2 cellular contexts compared by ENCODE assay signal in the genomic region with DNA sequence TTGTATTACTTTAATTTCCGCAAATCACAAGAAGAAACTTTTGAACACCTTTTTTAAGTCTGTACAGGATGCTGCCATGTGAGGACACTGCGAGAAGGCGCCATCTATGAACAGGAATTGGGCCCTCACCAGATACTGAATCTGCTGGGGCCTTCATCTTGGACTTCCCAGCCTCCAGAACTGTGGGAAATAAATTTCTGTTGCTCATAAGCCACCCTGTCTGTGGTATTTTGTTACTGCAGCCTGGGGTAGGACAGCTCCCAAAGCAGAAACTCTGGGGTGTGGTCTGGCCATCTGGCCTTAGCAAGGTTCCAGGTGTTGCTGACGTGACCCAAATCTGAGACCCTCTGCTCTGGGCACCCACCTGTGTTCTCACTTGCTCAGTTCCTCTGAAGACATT.
TF ChIP-seq lines count a peak whose summit lies in the region.

No MANE protein-coding gene starts in this region.

TF ChIP-seq in GM23338, 12 proteins besides CTCF, POLR2A, EP300 and RAD21 (continued from another document and continues in another):
- TF ChIP-seq, protein P1, sequence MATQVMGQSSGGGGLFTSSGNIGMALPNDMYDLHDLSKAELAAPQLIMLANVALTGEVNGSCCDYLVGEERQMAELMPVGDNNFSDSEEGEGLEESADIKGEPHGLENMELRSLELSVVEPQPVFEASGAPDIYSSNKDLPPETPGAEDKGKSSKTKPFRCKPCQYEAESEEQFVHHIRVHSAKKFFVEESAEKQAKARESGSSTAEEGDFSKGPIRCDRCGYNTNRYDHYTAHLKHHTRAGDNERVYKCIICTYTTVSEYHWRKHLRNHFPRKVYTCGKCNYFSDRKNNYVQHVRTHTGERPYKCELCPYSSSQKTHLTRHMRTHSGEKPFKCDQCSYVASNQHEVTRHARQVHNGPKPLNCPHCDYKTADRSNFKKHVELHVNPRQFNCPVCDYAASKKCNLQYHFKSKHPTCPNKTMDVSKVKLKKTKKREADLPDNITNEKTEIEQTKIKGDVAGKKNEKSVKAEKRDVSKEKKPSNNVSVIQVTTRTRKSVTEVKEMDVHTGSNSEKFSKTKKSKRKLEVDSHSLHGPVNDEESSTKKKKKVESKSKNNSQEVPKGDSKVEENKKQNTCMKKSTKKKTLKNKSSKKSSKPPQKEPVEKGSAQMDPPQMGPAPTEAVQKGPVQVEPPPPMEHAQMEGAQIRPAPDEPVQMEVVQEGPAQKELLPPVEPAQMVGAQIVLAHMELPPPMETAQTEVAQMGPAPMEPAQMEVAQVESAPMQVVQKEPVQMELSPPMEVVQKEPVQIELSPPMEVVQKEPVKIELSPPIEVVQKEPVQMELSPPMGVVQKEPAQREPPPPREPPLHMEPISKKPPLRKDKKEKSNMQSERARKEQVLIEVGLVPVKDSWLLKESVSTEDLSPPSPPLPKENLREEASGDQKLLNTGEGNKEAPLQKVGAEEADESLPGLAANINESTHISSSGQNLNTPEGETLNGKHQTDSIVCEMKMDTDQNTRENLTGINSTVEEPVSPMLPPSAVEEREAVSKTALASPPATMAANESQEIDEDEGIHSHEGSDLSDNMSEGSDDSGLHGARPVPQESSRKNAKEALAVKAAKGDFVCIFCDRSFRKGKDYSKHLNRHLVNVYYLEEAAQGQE (IDR thresholded peaks at IDR 0.05; ENCODE audit: unreplicated experiment), result no peak
- TF ChIP-seq JUNB (IDR thresholded peaks at IDR 0.05; ENCODE audit: unreplicated experiment) (no peak), POLR2AphosphoS5 (IDR thresholded peaks at IDR 0.05; ENCODE audit: low read depth) (no peak), NANOG (IDR thresholded peaks at IDR 0.05; ENCODE audit: borderline replicate concordance) (no peak), ZNF331 (CRISPR knock-in tag; IDR thresholded peaks at IDR 0.05; ENCODE audit: low read depth) (no peak), ZNF114 (CRISPR knock-in tag; IDR thresholded peaks at IDR 0.05) (no peak), EZH2 (IDR thresholded peaks at IDR 0.05; ENCODE audit: low read depth, unreplicated experiment) (no peak), STAT1 (IDR thresholded peaks at IDR 0.05; ENCODE audit: unreplicated experiment) (no peak)
- TF ChIP-seq, protein P2, sequence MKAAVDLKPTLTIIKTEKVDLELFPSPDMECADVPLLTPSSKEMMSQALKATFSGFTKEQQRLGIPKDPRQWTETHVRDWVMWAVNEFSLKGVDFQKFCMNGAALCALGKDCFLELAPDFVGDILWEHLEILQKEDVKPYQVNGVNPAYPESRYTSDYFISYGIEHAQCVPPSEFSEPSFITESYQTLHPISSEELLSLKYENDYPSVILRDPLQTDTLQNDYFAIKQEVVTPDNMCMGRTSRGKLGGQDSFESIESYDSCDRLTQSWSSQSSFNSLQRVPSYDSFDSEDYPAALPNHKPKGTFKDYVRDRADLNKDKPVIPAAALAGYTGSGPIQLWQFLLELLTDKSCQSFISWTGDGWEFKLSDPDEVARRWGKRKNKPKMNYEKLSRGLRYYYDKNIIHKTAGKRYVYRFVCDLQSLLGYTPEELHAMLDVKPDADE (IDR thresholded peaks at IDR 0.05), result no peak
- TF ChIP-seq, protein P3, sequence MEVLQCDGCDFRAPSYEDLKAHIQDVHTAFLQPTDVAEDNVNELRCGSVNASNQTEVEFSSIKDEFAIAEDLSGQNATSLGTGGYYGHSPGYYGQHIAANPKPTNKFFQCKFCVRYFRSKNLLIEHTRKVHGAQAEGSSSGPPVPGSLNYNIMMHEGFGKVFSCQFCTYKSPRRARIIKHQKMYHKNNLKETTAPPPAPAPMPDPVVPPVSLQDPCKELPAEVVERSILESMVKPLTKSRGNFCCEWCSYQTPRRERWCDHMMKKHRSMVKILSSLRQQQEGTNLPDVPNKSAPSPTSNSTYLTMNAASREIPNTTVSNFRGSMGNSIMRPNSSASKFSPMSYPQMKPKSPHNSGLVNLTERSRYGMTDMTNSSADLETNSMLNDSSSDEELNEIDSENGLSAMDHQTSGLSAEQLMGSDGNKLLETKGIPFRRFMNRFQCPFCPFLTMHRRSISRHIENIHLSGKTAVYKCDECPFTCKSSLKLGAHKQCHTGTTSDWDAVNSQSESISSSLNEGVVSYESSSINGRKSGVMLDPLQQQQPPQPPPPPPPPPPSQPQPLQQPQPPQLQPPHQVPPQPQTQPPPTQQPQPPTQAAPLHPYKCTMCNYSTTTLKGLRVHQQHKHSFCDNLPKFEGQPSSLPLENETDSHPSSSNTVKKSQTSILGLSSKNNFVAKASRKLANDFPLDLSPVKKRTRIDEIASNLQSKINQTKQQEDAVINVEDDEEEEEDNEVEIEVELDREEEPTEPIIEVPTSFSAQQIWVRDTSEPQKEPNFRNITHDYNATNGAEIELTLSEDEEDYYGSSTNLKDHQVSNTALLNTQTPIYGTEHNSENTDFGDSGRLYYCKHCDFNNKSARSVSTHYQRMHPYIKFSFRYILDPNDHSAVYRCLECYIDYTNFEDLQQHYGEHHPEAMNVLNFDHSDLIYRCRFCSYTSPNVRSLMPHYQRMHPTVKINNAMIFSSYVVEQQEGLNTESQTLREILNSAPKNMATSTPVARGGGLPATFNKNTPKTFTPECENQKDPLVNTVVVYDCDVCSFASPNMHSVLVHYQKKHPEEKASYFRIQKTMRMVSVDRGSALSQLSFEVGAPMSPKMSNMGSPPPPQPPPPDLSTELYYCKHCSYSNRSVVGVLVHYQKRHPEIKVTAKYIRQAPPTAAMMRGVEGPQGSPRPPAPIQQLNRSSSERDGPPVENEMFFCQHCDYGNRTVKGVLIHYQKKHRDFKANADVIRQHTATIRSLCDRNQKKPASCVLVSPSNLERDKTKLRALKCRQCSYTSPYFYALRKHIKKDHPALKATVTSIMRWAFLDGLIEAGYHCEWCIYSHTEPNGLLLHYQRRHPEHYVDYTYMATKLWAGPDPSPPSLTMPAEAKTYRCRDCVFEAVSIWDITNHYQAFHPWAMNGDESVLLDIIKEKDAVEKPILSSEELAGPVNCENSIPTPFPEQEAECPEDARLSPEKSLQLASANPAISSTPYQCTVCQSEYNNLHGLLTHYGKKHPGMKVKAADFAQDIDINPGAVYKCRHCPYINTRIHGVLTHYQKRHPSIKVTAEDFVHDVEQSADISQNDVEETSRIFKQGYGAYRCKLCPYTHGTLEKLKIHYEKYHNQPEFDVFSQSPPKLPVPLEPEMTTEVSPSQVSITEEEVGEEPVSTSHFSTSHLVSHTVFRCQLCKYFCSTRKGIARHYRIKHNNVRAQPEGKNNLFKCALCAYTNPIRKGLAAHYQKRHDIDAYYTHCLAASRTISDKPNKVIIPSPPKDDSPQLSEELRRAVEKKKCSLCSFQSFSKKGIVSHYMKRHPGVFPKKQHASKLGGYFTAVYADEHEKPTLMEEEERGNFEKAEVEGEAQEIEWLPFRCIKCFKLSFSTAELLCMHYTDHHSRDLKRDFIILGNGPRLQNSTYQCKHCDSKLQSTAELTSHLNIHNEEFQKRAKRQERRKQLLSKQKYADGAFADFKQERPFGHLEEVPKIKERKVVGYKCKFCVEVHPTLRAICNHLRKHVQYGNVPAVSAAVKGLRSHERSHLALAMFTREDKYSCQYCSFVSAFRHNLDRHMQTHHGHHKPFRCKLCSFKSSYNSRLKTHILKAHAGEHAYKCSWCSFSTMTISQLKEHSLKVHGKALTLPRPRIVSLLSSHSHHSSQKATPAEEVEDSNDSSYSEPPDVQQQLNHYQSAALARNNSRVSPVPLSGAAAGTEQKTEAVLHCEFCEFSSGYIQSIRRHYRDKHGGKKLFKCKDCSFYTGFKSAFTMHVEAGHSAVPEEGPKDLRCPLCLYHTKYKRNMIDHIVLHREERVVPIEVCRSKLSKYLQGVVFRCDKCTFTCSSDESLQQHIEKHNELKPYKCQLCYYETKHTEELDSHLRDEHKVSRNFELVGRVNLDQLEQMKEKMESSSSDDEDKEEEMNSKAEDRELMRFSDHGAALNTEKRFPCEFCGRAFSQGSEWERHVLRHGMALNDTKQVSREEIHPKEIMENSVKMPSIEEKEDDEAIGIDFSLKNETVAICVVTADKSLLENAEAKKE (CRISPR knock-in tag; IDR thresholded peaks at IDR 0.05), result no peak

TF ChIP-seq in WTC11, 78 proteins besides CTCF, POLR2A, EP300 and RAD21 (continued from another document):
- TF ChIP-seq, protein P4, sequence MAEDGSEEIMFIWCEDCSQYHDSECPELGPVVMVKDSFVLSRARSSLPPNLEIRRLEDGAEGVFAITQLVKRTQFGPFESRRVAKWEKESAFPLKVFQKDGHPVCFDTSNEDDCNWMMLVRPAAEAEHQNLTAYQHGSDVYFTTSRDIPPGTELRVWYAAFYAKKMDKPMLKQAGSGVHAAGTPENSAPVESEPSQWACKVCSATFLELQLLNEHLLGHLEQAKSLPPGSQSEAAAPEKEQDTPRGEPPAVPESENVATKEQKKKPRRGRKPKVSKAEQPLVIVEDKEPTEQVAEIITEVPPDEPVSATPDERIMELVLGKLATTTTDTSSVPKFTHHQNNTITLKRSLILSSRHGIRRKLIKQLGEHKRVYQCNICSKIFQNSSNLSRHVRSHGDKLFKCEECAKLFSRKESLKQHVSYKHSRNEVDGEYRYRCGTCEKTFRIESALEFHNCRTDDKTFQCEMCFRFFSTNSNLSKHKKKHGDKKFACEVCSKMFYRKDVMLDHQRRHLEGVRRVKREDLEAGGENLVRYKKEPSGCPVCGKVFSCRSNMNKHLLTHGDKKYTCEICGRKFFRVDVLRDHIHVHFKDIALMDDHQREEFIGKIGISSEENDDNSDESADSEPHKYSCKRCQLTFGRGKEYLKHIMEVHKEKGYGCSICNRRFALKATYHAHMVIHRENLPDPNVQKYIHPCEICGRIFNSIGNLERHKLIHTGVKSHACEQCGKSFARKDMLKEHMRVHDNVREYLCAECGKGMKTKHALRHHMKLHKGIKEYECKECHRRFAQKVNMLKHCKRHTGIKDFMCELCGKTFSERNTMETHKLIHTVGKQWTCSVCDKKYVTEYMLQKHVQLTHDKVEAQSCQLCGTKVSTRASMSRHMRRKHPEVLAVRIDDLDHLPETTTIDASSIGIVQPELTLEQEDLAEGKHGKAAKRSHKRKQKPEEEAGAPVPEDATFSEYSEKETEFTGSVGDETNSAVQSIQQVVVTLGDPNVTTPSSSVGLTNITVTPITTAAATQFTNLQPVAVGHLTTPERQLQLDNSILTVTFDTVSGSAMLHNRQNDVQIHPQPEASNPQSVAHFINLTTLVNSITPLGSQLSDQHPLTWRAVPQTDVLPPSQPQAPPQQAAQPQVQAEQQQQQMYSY (CRISPR knock-in tag; IDR thresholded peaks at IDR 0.05), result no peak
- TF ChIP-seq IRF2 (CRISPR knock-in tag; IDR thresholded peaks at IDR 0.05; ENCODE audit: borderline replicate concordance, low read depth), result no peak
- no peak for TF ChIP-seq ZNF232 (CRISPR knock-in tag; IDR thresholded peaks at IDR 0.05)
- TF ChIP-seq TP53 (CRISPR knock-in tag; IDR thresholded peaks at IDR 0.05), result no peak
